In genomic region chr6:106300944-106301343, GRCh38 we compare ENCODE assay signal across 10 cellular contexts. TPM values are rescaled to one million over a fixed set of nuclear protein-coding genes. Genes with fewer than 3 reads are reported as not detected.
DNase-seq lines count a peak whose midpoint lies in the region; ATAC-seq and TF ChIP-seq lines count a peak whose summit lies in the region.
"Had no signal": no experiment of that assay in that cellular context is flagged by ENCODE, and none has a peak within 500 bp of the region (broad histone marks: within the 10 kb centered on the region; RNA-seq: fewer than 3 reads in every experiment).

No MANE protein-coding gene starts in this region.

- peak; percentile 10 for DNase-seq in NCI-H1436 (lab: John Stamatoyannopoulos, UW)
- no peak for DNase-seq in NCI-H1436 treated with DMSO at 0.1 percent for 48 hours (lab: John Stamatoyannopoulos, UW)
- DNase-seq in NCI-H526 treated with DMSO at 0.1 percent for 48 hours (lab: John Stamatoyannopoulos, UW): peak; percentile 8
- no peak for DNase-seq in endodermal cell
- no peak for DNase-seq in DMS153 (lab: John Stamatoyannopoulos, UW)
- DNase-seq in SIG-M5 treated with dmso at 0.1 percent for 504 hours (lab: John Stamatoyannopoulos, UW; ENCODE audit: unreplicated experiment): no peak
- DNase-seq: activated B cell treated with CpG ODN at 0.5 μM for 24 hours had no signal

- H2AFZ ChIP-seq in parathyroid adenoma: no peak overlapping the region

- H3K4me3 Mint-ChIP-seq in endodermal cell: no peak overlapping the region
- H3K4me3 Mint-ChIP-seq: activated B cell treated with CpG ODN at 0.5 μM for 24 hours; CD8-positive, alpha-beta memory T cell had no signal

- TF ChIP-seq CTCF in endodermal cell (conservative IDR thresholded peaks at IDR 0.05) (peak; percentile 79), parathyroid adenoma (IDR thresholded peaks at IDR 0.05) (peak; percentile 41)

- no peak for ATAC-seq in GM19023 (IDR thresholded peaks at IDR 0.05; ENCODE audit: unreplicated experiment)

- peaks cover 2% of the 10 kb centered on the region for H3K36me3 Mint-ChIP-seq in endodermal cell (ENCODE audit: low read depth)

- H3K4me2 ChIP-seq in parathyroid adenoma (ENCODE audit: low read length): no peak overlapping the region

- no peaks in the 10 kb centered on the region for H3K4me1 Mint-ChIP-seq in endodermal cell
- H3K4me1 Mint-ChIP-seq: activated B cell treated with CpG ODN at 0.5 μM for 24 hours had no signal

- H3K27me3 ChIP-seq in endodermal cell (ENCODE audit: control insufficient read depth, insufficient read depth, low read length, poor library complexity, severe bottlenecking) (no peaks in the 10 kb centered on the region), parathyroid adenoma (ENCODE audit: control insufficient read depth, insufficient read depth, low read length) (no peaks in the 10 kb centered on the region)

- H3K27ac ChIP-seq in endodermal cell (ENCODE audit: low read depth, low read length) (no peak overlapping the region), parathyroid adenoma (no peak overlapping the region)

- no peaks in the 10 kb centered on the region for H3K9me3 Mint-ChIP-seq in endodermal cell
- H3K9me3 Mint-ChIP-seq: activated B cell treated with CpG ODN at 0.5 μM for 24 hours; CD8-positive, alpha-beta memory T cell had no signal

- H3K9ac ChIP-seq in endodermal cell (ENCODE audit: extremely low read depth, low read length, poor library complexity, severe bottlenecking): no peak overlapping the region
- no peak overlapping the region for H3K9ac ChIP-seq in parathyroid adenoma

- no peaks in the 10 kb centered on the region for H3K9me3 ChIP-seq in endodermal cell (ENCODE audit: control insufficient read depth, low read length)
- H3K9me3 ChIP-seq in parathyroid adenoma (ENCODE audit: control insufficient read depth, low read length): no peaks in the 10 kb centered on the region

- no peak overlapping the region for H3K4me3 ChIP-seq in endodermal cell (ENCODE audit: low read length)
- H3K4me3 ChIP-seq in parathyroid adenoma (ENCODE audit: low read depth, low read length): no peak overlapping the region

- H3K27ac Mint-ChIP-seq in endodermal cell: no peak overlapping the region
- H3K27ac Mint-ChIP-seq: activated B cell treated with CpG ODN at 0.5 μM for 24 hours; CD8-positive, alpha-beta memory T cell had no signal

- WGBS in endodermal cell (ENCODE audit: insufficient coverage in 1 of 2, insufficient read length in 1 of 2), 2 experiments: 71% methylated on average over 1 of the region's 3 CpGs; no CpG with 5 or more reads in 1 of the 2 experiments

- H3K79me2 ChIP-seq in parathyroid adenoma: peaks cover 6% of the 10 kb centered on the region

- H3K27me3 Mint-ChIP-seq in endodermal cell (ENCODE audit: insufficient read depth): no peaks in the 10 kb centered on the region
- H3K27me3 Mint-ChIP-seq: activated B cell treated with CpG ODN at 0.5 μM for 24 hours; CD8-positive, alpha-beta memory T cell had no signal

- peaks cover 6% of the 10 kb centered on the region for H3K36me3 ChIP-seq in endodermal cell (ENCODE audit: control insufficient read depth, insufficient read depth, low read length)
- H3K36me3 ChIP-seq in parathyroid adenoma (ENCODE audit: control insufficient read depth, insufficient read depth, low read length): no peaks in the 10 kb centered on the region

- H3K4me1 ChIP-seq in endodermal cell (ENCODE audit: control insufficient read depth, insufficient read depth, low read length) (no peaks in the 10 kb centered on the region), parathyroid adenoma (peaks cover 2% of the 10 kb centered on the region)

RNA-seq across cellular contexts. Expression of gene ATG5, which starts 24.6 kb away (rescaled TPM):
- 10 to 100 TPM; 29.5 to 31.4 TPM for total RNA-seq in endodermal cell
- 23.4 TPM for polyA plus RNA-seq in endodermal cell (2013, experiment 1 of 2)
- 24.6 TPM for polyA plus RNA-seq in endodermal cell (2013, experiment 2 of 2)

RNA-seq across cellular contexts. Expression of gene CRYBG1, which starts 59.6 kb away (rescaled TPM):
- total RNA-seq in endodermal cell: 1 to 10 TPM; 2.5 to 2.7 TPM
- polyA plus RNA-seq in endodermal cell (2013, experiment 1 of 2): 0.28 TPM
- polyA plus RNA-seq in endodermal cell (2013, experiment 2 of 2): 0.12 TPM

Comparison
In these comparisons a context has a peak if more than half of its experiments do, and no peak if none do; other contexts are left out.
1. DNase-seq: peak in NCI-H1436 (single experiment) and NCI-H526 treated with DMSO at 0.1 percent for 48 hours (single experiment); none in NCI-H1436 treated with DMSO at 0.1 percent for 48 hours (single experiment), endodermal cell (single experiment), DMS153 (single experiment) and SIG-M5 treated with dmso at 0.1 percent for 504 hours (single experiment).